1 cellular context compared by ENCODE assay signal in the genomic region with DNA sequence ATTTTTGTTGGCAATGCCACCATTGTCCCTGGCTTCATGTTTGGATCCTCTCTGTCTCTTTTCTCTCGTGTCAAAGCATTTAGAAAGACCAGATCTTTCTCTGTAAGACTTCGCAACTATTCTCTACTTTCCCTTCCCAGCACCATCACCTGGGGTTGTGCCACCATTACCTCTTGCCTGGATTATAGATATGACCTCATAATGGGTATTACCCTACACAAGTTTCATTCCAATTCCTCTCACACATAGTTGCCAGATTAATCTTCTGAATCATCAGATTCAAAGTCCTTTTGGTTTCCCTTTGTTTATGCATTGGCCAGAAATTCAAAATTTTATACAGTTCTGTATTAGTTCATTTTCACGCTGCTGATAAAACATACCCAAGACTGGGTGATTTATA.
TF ChIP-seq lines count a peak whose summit lies in the region.

No MANE protein-coding gene starts in this region.

TF ChIP-seq in HepG2, 621 proteins besides CTCF, POLR2A, EP300 and RAD21 (continued from another document):
- TF ChIP-seq, protein P1, sequence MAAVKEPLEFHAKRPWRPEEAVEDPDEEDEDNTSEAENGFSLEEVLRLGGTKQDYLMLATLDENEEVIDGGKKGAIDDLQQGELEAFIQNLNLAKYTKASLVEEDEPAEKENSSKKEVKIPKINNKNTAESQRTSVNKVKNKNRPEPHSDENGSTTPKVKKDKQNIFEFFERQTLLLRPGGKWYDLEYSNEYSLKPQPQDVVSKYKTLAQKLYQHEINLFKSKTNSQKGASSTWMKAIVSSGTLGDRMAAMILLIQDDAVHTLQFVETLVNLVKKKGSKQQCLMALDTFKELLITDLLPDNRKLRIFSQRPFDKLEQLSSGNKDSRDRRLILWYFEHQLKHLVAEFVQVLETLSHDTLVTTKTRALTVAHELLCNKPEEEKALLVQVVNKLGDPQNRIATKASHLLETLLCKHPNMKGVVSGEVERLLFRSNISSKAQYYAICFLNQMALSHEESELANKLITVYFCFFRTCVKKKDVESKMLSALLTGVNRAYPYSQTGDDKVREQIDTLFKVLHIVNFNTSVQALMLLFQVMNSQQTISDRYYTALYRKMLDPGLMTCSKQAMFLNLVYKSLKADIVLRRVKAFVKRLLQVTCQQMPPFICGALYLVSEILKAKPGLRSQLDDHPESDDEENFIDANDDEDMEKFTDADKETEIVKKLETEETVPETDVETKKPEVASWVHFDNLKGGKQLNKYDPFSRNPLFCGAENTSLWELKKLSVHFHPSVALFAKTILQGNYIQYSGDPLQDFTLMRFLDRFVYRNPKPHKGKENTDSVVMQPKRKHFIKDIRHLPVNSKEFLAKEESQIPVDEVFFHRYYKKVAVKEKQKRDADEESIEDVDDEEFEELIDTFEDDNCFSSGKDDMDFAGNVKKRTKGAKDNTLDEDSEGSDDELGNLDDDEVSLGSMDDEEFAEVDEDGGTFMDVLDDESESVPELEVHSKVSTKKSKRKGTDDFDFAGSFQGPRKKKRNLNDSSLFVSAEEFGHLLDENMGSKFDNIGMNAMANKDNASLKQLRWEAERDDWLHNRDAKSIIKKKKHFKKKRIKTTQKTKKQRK (IDR thresholded peaks at IDR 0.05; ENCODE audit: low read length), result no peak
- TF ChIP-seq FOXM1 (CRISPR knock-in tag; IDR thresholded peaks at IDR 0.05) (no peak), CREB1 (IDR thresholded peaks at IDR 0.05) (peak; percentile 29; the same call in 1 of the 2 replicates), CREB1 (CRISPR knock-in tag; IDR thresholded peaks at IDR 0.05) (no peak), CBFB (CRISPR knock-in tag; IDR thresholded peaks at IDR 0.05) (no peak), PAX8 (CRISPR knock-in tag; IDR thresholded peaks at IDR 0.05; ENCODE audit: borderline replicate concordance) (0 out of 2 replicates have a peak, but pooled peaks have one; percentile 8), PHF21A (CRISPR knock-in tag; IDR thresholded peaks at IDR 0.05) (no peak), MZF1 (CRISPR knock-in tag; IDR thresholded peaks at IDR 0.05; ENCODE audit: borderline replicate concordance) (peak; percentile 19; the same call in 1 of the 2 replicates)
- TF ChIP-seq, protein P2, sequence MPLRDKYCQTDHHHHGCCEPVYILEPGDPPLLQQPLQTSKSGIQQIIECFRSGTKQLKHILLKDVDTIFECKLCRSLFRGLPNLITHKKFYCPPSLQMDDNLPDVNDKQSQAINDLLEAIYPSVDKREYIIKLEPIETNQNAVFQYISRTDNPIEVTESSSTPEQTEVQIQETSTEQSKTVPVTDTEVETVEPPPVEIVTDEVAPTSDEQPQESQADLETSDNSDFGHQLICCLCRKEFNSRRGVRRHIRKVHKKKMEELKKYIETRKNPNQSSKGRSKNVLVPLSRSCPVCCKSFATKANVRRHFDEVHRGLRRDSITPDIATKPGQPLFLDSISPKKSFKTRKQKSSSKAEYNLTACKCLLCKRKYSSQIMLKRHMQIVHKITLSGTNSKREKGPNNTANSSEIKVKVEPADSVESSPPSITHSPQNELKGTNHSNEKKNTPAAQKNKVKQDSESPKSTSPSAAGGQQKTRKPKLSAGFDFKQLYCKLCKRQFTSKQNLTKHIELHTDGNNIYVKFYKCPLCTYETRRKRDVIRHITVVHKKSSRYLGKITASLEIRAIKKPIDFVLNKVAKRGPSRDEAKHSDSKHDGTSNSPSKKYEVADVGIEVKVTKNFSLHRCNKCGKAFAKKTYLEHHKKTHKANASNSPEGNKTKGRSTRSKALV (CRISPR knock-in tag; IDR thresholded peaks at IDR 0.05), result peak; percentile 35; the same call in 1 of the 2 replicates
- TF ChIP-seq, protein P3, sequence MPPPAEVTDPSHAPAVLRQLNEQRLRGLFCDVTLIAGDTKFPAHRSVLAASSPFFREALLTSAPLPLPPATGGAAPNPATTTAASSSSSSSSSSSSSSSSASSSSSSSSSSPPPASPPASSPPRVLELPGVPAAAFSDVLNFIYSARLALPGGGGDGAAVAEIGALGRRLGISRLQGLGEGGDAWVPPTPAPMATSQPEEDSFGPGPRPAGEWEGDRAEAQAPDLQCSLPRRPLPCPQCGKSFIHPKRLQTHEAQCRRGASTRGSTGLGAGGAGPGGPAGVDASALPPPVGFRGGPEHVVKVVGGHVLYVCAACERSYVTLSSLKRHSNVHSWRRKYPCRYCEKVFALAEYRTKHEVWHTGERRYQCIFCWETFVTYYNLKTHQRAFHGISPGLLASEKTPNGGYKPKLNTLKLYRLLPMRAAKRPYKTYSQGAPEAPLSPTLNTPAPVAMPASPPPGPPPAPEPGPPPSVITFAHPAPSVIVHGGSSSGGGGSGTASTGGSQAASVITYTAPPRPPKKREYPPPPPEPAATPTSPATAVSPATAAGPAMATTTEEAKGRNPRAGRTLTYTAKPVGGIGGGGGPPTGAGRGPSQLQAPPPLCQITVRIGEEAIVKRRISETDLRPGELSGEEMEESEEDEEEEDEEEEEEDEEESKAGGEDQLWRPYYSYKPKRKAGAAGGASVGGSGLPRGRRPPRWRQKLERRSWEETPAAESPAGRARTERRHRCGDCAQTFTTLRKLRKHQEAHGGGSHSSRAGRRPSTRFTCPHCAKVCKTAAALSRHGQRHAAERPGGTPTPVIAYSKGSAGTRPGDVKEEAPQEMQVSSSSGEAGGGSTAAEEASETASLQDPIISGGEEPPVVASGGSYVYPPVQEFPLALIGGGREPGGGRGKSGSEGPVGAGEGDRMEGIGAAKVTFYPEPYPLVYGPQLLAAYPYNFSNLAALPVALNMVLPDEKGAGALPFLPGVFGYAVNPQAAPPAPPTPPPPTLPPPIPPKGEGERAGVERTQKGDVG (CRISPR knock-in tag; IDR thresholded peaks at IDR 0.05; ENCODE audit: borderline replicate concordance), result no peak
- TF ChIP-seq, protein P4, sequence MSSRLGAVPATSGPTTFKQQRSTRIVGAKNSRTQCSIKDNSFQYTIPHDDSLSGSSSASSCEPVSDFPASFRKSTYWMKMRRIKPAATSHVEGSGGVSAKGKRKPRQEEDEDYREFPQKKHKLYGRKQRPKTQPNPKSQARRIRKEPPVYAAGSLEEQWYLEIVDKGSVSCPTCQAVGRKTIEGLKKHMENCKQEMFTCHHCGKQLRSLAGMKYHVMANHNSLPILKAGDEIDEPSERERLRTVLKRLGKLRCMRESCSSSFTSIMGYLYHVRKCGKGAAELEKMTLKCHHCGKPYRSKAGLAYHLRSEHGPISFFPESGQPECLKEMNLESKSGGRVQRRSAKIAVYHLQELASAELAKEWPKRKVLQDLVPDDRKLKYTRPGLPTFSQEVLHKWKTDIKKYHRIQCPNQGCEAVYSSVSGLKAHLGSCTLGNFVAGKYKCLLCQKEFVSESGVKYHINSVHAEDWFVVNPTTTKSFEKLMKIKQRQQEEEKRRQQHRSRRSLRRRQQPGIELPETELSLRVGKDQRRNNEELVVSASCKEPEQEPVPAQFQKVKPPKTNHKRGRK (CRISPR knock-in tag; IDR thresholded peaks at IDR 0.05), result 0 out of 2 replicates have a peak, but pooled peaks have one; percentile 23
- TF ChIP-seq, protein P5, sequence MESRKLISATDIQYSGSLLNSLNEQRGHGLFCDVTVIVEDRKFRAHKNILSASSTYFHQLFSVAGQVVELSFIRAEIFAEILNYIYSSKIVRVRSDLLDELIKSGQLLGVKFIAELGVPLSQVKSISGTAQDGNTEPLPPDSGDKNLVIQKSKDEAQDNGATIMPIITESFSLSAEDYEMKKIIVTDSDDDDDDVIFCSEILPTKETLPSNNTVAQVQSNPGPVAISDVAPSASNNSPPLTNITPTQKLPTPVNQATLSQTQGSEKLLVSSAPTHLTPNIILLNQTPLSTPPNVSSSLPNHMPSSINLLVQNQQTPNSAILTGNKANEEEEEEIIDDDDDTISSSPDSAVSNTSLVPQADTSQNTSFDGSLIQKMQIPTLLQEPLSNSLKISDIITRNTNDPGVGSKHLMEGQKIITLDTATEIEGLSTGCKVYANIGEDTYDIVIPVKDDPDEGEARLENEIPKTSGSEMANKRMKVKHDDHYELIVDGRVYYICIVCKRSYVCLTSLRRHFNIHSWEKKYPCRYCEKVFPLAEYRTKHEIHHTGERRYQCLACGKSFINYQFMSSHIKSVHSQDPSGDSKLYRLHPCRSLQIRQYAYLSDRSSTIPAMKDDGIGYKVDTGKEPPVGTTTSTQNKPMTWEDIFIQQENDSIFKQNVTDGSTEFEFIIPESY (CRISPR knock-in tag; IDR thresholded peaks at IDR 0.05), result no peak
TF ChIP-seq in HepG2: peak in this region for 14.
